ENCODE assay signal across 1 cellular context in the genomic region with DNA sequence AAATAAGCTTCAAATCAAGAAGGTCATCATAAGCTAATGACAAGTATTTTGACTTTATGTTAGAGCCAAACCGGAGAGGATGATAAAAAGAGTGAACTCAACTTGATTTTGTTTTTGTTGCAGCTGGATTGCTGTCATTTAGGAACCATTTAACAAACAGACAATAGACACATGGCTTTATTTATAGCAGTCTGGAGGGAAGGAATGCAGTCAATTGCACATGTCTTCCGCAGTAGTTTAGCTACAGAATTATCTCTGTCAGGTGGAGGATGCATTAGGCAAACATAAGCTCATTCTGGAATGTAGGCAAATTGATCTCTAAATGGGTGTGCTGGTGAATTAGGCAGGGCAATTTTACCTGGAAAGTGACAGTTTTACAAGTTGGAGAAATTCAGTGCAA.
TF ChIP-seq lines count a peak whose summit lies in the region.

No MANE protein-coding gene starts in this region.

TF ChIP-seq in GM23338, 12 proteins besides CTCF, POLR2A, EP300 and RAD21:
- TF ChIP-seq, protein P1, sequence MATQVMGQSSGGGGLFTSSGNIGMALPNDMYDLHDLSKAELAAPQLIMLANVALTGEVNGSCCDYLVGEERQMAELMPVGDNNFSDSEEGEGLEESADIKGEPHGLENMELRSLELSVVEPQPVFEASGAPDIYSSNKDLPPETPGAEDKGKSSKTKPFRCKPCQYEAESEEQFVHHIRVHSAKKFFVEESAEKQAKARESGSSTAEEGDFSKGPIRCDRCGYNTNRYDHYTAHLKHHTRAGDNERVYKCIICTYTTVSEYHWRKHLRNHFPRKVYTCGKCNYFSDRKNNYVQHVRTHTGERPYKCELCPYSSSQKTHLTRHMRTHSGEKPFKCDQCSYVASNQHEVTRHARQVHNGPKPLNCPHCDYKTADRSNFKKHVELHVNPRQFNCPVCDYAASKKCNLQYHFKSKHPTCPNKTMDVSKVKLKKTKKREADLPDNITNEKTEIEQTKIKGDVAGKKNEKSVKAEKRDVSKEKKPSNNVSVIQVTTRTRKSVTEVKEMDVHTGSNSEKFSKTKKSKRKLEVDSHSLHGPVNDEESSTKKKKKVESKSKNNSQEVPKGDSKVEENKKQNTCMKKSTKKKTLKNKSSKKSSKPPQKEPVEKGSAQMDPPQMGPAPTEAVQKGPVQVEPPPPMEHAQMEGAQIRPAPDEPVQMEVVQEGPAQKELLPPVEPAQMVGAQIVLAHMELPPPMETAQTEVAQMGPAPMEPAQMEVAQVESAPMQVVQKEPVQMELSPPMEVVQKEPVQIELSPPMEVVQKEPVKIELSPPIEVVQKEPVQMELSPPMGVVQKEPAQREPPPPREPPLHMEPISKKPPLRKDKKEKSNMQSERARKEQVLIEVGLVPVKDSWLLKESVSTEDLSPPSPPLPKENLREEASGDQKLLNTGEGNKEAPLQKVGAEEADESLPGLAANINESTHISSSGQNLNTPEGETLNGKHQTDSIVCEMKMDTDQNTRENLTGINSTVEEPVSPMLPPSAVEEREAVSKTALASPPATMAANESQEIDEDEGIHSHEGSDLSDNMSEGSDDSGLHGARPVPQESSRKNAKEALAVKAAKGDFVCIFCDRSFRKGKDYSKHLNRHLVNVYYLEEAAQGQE (IDR thresholded peaks at IDR 0.05; ENCODE audit: unreplicated experiment): no peak
- no peak for TF ChIP-seq POLR2AphosphoS5 (IDR thresholded peaks at IDR 0.05; ENCODE audit: low read depth)
- TF ChIP-seq ZNF114 (CRISPR knock-in tag; IDR thresholded peaks at IDR 0.05): no peak
- no peak for TF ChIP-seq EZH2 (IDR thresholded peaks at IDR 0.05; ENCODE audit: low read depth, unreplicated experiment)
- TF ChIP-seq, protein P2, sequence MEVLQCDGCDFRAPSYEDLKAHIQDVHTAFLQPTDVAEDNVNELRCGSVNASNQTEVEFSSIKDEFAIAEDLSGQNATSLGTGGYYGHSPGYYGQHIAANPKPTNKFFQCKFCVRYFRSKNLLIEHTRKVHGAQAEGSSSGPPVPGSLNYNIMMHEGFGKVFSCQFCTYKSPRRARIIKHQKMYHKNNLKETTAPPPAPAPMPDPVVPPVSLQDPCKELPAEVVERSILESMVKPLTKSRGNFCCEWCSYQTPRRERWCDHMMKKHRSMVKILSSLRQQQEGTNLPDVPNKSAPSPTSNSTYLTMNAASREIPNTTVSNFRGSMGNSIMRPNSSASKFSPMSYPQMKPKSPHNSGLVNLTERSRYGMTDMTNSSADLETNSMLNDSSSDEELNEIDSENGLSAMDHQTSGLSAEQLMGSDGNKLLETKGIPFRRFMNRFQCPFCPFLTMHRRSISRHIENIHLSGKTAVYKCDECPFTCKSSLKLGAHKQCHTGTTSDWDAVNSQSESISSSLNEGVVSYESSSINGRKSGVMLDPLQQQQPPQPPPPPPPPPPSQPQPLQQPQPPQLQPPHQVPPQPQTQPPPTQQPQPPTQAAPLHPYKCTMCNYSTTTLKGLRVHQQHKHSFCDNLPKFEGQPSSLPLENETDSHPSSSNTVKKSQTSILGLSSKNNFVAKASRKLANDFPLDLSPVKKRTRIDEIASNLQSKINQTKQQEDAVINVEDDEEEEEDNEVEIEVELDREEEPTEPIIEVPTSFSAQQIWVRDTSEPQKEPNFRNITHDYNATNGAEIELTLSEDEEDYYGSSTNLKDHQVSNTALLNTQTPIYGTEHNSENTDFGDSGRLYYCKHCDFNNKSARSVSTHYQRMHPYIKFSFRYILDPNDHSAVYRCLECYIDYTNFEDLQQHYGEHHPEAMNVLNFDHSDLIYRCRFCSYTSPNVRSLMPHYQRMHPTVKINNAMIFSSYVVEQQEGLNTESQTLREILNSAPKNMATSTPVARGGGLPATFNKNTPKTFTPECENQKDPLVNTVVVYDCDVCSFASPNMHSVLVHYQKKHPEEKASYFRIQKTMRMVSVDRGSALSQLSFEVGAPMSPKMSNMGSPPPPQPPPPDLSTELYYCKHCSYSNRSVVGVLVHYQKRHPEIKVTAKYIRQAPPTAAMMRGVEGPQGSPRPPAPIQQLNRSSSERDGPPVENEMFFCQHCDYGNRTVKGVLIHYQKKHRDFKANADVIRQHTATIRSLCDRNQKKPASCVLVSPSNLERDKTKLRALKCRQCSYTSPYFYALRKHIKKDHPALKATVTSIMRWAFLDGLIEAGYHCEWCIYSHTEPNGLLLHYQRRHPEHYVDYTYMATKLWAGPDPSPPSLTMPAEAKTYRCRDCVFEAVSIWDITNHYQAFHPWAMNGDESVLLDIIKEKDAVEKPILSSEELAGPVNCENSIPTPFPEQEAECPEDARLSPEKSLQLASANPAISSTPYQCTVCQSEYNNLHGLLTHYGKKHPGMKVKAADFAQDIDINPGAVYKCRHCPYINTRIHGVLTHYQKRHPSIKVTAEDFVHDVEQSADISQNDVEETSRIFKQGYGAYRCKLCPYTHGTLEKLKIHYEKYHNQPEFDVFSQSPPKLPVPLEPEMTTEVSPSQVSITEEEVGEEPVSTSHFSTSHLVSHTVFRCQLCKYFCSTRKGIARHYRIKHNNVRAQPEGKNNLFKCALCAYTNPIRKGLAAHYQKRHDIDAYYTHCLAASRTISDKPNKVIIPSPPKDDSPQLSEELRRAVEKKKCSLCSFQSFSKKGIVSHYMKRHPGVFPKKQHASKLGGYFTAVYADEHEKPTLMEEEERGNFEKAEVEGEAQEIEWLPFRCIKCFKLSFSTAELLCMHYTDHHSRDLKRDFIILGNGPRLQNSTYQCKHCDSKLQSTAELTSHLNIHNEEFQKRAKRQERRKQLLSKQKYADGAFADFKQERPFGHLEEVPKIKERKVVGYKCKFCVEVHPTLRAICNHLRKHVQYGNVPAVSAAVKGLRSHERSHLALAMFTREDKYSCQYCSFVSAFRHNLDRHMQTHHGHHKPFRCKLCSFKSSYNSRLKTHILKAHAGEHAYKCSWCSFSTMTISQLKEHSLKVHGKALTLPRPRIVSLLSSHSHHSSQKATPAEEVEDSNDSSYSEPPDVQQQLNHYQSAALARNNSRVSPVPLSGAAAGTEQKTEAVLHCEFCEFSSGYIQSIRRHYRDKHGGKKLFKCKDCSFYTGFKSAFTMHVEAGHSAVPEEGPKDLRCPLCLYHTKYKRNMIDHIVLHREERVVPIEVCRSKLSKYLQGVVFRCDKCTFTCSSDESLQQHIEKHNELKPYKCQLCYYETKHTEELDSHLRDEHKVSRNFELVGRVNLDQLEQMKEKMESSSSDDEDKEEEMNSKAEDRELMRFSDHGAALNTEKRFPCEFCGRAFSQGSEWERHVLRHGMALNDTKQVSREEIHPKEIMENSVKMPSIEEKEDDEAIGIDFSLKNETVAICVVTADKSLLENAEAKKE (CRISPR knock-in tag; IDR thresholded peaks at IDR 0.05): no peak
- no peak for TF ChIP-seq JUNB (IDR thresholded peaks at IDR 0.05; ENCODE audit: unreplicated experiment)
- no peak for TF ChIP-seq EZH2phosphoT487 (IDR thresholded peaks at IDR 0.05; ENCODE audit: unreplicated experiment)
- TF ChIP-seq CREB1 (CRISPR knock-in tag; IDR thresholded peaks at IDR 0.05; ENCODE audit: low read depth): no peak
- no peak for TF ChIP-seq ZNF331 (CRISPR knock-in tag; IDR thresholded peaks at IDR 0.05; ENCODE audit: low read depth)
TF ChIP-seq in GM23338: peak in this region for 0.
